In the genomic region with DNA sequence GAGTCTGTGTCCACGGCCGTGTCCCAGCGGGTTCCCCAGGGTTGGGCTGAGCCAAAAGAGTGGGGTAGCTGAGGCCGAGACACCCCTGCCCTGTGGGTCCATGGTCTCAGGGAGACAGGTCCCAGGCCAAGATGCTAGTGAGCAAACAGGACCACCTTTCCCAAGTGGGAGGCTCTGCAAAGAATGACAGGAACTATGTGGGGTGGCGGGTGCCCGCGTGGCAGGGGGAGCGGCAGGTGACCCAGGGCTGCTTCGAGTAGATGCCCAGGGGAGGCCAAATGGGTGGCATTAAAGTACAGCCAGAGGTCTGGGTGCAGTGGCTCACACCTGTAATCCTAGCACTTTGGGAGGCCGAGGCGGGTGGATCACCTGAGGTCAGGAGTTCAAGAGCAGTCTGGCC, we compare ENCODE assay signal across 25 cellular contexts. TPM values are rescaled to one million over a fixed set of nuclear protein-coding genes. Genes with fewer than 3 reads are reported as not detected.
DNase-seq lines count a peak whose midpoint lies in the region; ATAC-seq, FAIRE-seq and TF ChIP-seq lines count a peak whose summit lies in the region.
"Had no signal": no experiment of that assay in that cellular context is flagged by ENCODE, and none has a peak within 500 bp of the region (broad histone marks: within the 10 kb centered on the region; RNA-seq: fewer than 3 reads in every experiment).

No MANE protein-coding gene starts in this region.

- no peak overlapping the region for H4K5ac ChIP-seq in H1 (ENCODE audit: insufficient read length, low read depth, low read length)

- no TSS peak for BruUV-seq in HepG2 (replicated peaks; lab: Mats Ljungman, UMichigan)

- no peak overlapping the region for H3K23ac ChIP-seq in H1 (ENCODE audit: insufficient read length)
- H3K23ac ChIP-seq in mesenchymal stem cell (ENCODE audit: low read length in 2 of 2), result no peak overlapping the region

- H3K4me2 ChIP-seq in HepG2 (ENCODE audit: low read depth, low read length), result no peak overlapping the region
- H3K4me2 ChIP-seq in H1 (ENCODE audit: insufficient read depth in 1 of 2, low read depth in 2 of 2, low read length in 2 of 2), result no peak overlapping the region
- no peak overlapping the region for H3K4me2 ChIP-seq in mesenchymal stem cell (ENCODE audit: low read length, poor library complexity, severe bottlenecking)
- H3K4me2 ChIP-seq: A549 had no signal

- intact Hi-C loops in HepG2 (cut with micrococcal nuclease; ENCODE audit: unreplicated experiment), result loop anchor here (5.0 kb wide), 1 partner anchor 43 kb away; no protein-coding TSS in a partner anchor
- intact Hi-C loops in right lobe of liver (cut with DNase I), result no loop called here

- H2BK120ac ChIP-seq in H1 (replicated peaks; ENCODE audit: low read depth, low read length) (no peak overlapping the region), mesenchymal stem cell (ENCODE audit: low read depth, low read length) (no peak overlapping the region)

- no peaks in the 10 kb centered on the region for H3K23me2 ChIP-seq in H1 (ENCODE audit: low read depth, low read length)

- H3K4ac ChIP-seq in H1 (replicated peaks; ENCODE audit: insufficient read length, low read depth, low read length), result no peak overlapping the region
- no peak overlapping the region for H3K4ac ChIP-seq in mesenchymal stem cell (ENCODE audit: low read depth in 1 of 2, low read length in 2 of 2)

- DNase-seq in HepG2 (ENCODE audit: low spot score) (no peak), right lobe of liver (no peak), H1 (ENCODE audit: low read depth in 1 of 2, low spot score in 2 of 2) (no peak), mesenchymal stem cell (no peak), superior temporal gyrus (ENCODE audit: extremely low spot score) (no peak), endodermal cell (no peak)
- DNase-seq: 8988T; ACHN; AML-193; BE2C; C1 segment of cervical spinal cord; Calu3; CD4-positive, alpha-beta memory T cell; COR-L47; DMS53; DMS79 treated with DMSO at 0.1 percent for 48 hours; GF-D8; GOT3; H7; HCEC 1CT had no signal

- H3K27ac ChIP-seq in HepG2 (ENCODE audit: extremely low read length, insufficient read depth, low read length) (no peak overlapping the region), right lobe of liver (no peak overlapping the region), H1 (ENCODE audit: low read depth, low read length) (no peak overlapping the region), mesenchymal stem cell (ENCODE audit: low read length, poor library complexity, severe bottlenecking) (no peak overlapping the region), endodermal cell (ENCODE audit: low read depth, low read length) (no peak overlapping the region)
- H3K27ac ChIP-seq: A549 had no signal

- H3K56ac ChIP-seq in H1 (replicated peaks; ENCODE audit: insufficient read length, low read depth, low read length), result no peak overlapping the region

- H3K9ac ChIP-seq in HepG2 (ENCODE audit: insufficient read depth, low read depth, low read length) (no peak overlapping the region), H1 (replicated peaks in 1 of 4; ENCODE audit: extremely low read depth in 1 of 4, low read depth in 3 of 4, low read length in 3 of 4) (no peak overlapping the region), mesenchymal stem cell (ENCODE audit: low read length) (no peak overlapping the region), endodermal cell (ENCODE audit: extremely low read depth, low read length, poor library complexity, severe bottlenecking) (no peak overlapping the region)

- no peak for TF ChIP-seq RAD21 in HepG2 (CRISPR knock-in tag; IDR thresholded peaks at IDR 0.05)
- TF ChIP-seq RAD21 in H1 (IDR thresholded peaks at IDR 0.05 in 1 of 2, conservative IDR thresholded peaks at IDR 0.05 in 1 of 2; ENCODE audit: low read depth in 2 of 2, low read length in 2 of 2), result no peak

- H2AK5ac ChIP-seq in H1 (ENCODE audit: low read depth, low read length) (no peak overlapping the region), mesenchymal stem cell (ENCODE audit: low read length, severe bottlenecking) (no peak overlapping the region)

- H3K18ac ChIP-seq in H1 (ENCODE audit: extremely low read depth, low read length) (no peak overlapping the region), mesenchymal stem cell (ENCODE audit: low read depth in 1 of 2, low read length in 2 of 2) (no peak overlapping the region)

- H2BK12ac ChIP-seq in H1 (ENCODE audit: low read depth, low read length) (no peak overlapping the region), mesenchymal stem cell (ENCODE audit: low read length in 2 of 2) (no peak overlapping the region)

- no peak overlapping the region for H3K14ac ChIP-seq in H1 (ENCODE audit: insufficient read length)
- no peak overlapping the region for H3K14ac ChIP-seq in mesenchymal stem cell (ENCODE audit: low read length in 2 of 2)

- in situ Hi-C loops in HepG2 (cut with HindIII; ENCODE audit: extremely low pct_ligation_motif_present, low pct_unique_long_range_greater_than_20kb), result loop anchor here (10.0 kb wide), 1 partner anchor 85 kb away; no protein-coding TSS in a partner anchor

- no peak overlapping the region for H2BK15ac ChIP-seq in H1 (ENCODE audit: low read length)
- H2BK15ac ChIP-seq in mesenchymal stem cell (ENCODE audit: low read depth, poor library complexity, severe bottlenecking), result no peak overlapping the region

- no peaks in the 10 kb centered on the region; the same call in 1 of the 2 replicates for H3K4me1 ChIP-seq in HepG2 (ENCODE audit: insufficient read depth, low read length)
- no peaks in the 10 kb centered on the region for H3K4me1 ChIP-seq in right lobe of liver
- peaks cover under 1 to 18% (median 10%) of the 10 kb centered on the region in 4 experiments for H3K4me1 ChIP-seq in H1 (replicated peaks in 1 of 4; ENCODE audit: control insufficient read depth in 3 of 4, insufficient read depth in 4 of 4, low read length in 3 of 4)
- peaks cover 46% of the 10 kb centered on the region for H3K4me1 ChIP-seq in mesenchymal stem cell (ENCODE audit: control insufficient read depth, insufficient read depth, low read depth, low read length)
- no peaks in the 10 kb centered on the region for H3K4me1 ChIP-seq in endodermal cell (ENCODE audit: control insufficient read depth, insufficient read depth, low read length)

- TF ChIP-seq EP300 in HepG2 (IDR thresholded peaks at IDR 0.05; ENCODE audit: low read depth in 2 of 2, low read length in 2 of 2), result no peak
- TF ChIP-seq EP300 in HepG2 (CRISPR knock-in tag; IDR thresholded peaks at IDR 0.05; ENCODE audit: borderline replicate concordance), result no peak
- TF ChIP-seq EP300 in H1 (IDR thresholded peaks at IDR 0.05; ENCODE audit: borderline replicate concordance in 1 of 2, low read depth in 2 of 2, low read length in 2 of 2), result no peak

- H3K4me3 Mint-ChIP-seq in endodermal cell, result no peak overlapping the region
- H3K4me3 Mint-ChIP-seq: CD4-positive, alpha-beta memory T cell had no signal

- H4K91ac ChIP-seq in H1 (replicated peaks; ENCODE audit: insufficient read length, low read length), result no peak overlapping the region
- H4K91ac ChIP-seq in mesenchymal stem cell (ENCODE audit: low read length), result no peak overlapping the region

- ATAC-seq in HepG2, result no peak
- ATAC-seq in right lobe of liver, result no peak
- ATAC-seq in GM18517 (IDR thresholded peaks at IDR 0.05; ENCODE audit: unreplicated experiment), result no peak
- ATAC-seq: A549 had no signal

- H4K20me1 ChIP-seq in HepG2 (ENCODE audit: insufficient read depth, low read length) (peaks cover 17% of the 10 kb centered on the region; the same call in 1 of the 2 replicates), H1 (replicated peaks in 1 of 2; ENCODE audit: control insufficient read depth in 1 of 2, insufficient read depth in 2 of 2, low read length in 2 of 2) (peaks cover 7 to 29% of the 10 kb centered on the region in 2 experiments)

- peaks cover 20 to 24% of the 10 kb centered on the region in 2 experiments; a peak in 4 of 5 replicates for H3K36me3 ChIP-seq in HepG2 (replicated peaks in 1 of 2; ENCODE audit: control insufficient read depth in 1 of 2, insufficient read depth in 2 of 2, low read length in 2 of 2)
- no peaks in the 10 kb centered on the region for H3K36me3 ChIP-seq in right lobe of liver
- peaks cover 2 to 37% (median 19%) of the 10 kb centered on the region in 4 experiments for H3K36me3 ChIP-seq in H1 (ENCODE audit: control insufficient read depth in 2 of 4, insufficient read depth in 4 of 4, low read length in 3 of 4)
- H3K36me3 ChIP-seq in mesenchymal stem cell (ENCODE audit: control insufficient read depth in 1 of 2, insufficient read depth in 2 of 2, low read depth in 1 of 2, low read length in 2 of 2), result peaks cover 53 to 95% of the 10 kb centered on the region in 2 experiments
- H3K36me3 ChIP-seq in endodermal cell (ENCODE audit: control insufficient read depth, insufficient read depth, low read length), result peaks cover 24% of the 10 kb centered on the region

- peaks cover 4% of the 10 kb centered on the region; the same call in 1 of the 2 replicates for H3K79me1 ChIP-seq in H1 (ENCODE audit: low read depth, low read length)
- peaks cover 21% of the 10 kb centered on the region for H3K79me1 ChIP-seq in mesenchymal stem cell (replicated peaks; ENCODE audit: low read length, poor library complexity, severe bottlenecking)

- no peak for TF ChIP-seq POLR2A in HepG2 (IDR thresholded peaks at IDR 0.05; ENCODE audit: insufficient read depth in 1 of 2, low read depth in 2 of 2, low read length in 2 of 2)
- TF ChIP-seq POLR2A in right lobe of liver (IDR thresholded peaks at IDR 0.05), result no peak
- TF ChIP-seq POLR2A in H1 (IDR thresholded peaks at IDR 0.05; ENCODE audit: control extremely low read depth in 1 of 2, low read depth in 2 of 2, low read length in 2 of 2), result no peak

- H2BK20ac ChIP-seq in H1 (ENCODE audit: low read length), result no peak overlapping the region

- CTCF ChIA-PET in HepG2 (lab: Yijun Ruan, JAX; ENCODE audit: low intra/inter-chr PET ratio, low total read pairs), result no interaction called here
- CTCF ChIA-PET in H1 (lab: Charles Lee; ENCODE audit: partially characterized antibody), result interaction anchor here (1.2 to 3.8 kb wide), 8 partner anchors 10 to 198 kb away, joined by 3 to 26 read pairs (median 6); a partner anchor contains a TSS

- H2AFZ ChIP-seq in HepG2 (ENCODE audit: low read length), result no peak overlapping the region
- H2AFZ ChIP-seq in H1 (ENCODE audit: low read length), result no peak overlapping the region
- H2AFZ ChIP-seq in mesenchymal stem cell (ENCODE audit: low read depth, low read length), result no peak overlapping the region

- no peak overlapping the region for H4K8ac ChIP-seq in H1 (ENCODE audit: extremely low read depth, insufficient read depth, low read length)
- H4K8ac ChIP-seq in mesenchymal stem cell (ENCODE audit: low read length), result peak overlapping the region; percentile 28

- H3K27ac Mint-ChIP-seq in endodermal cell, result no peak overlapping the region

- FAIRE-seq in HepG2 (lab: Jason Lieb, UNC), result no peak
- FAIRE-seq in H1 (lab: Jason Lieb, UNC), result no peak
- FAIRE-seq: A549, GM12891, GM18507 had no signal

- no peaks in the 10 kb centered on the region for H3K79me2 ChIP-seq in HepG2 (ENCODE audit: insufficient read depth, low read length)
- H3K79me2 ChIP-seq in H1 (ENCODE audit: control insufficient read depth in 1 of 2, insufficient read depth in 2 of 2, low read length in 2 of 2), result peaks cover 0 to 2% of the 10 kb centered on the region in 2 experiments; a peak in 1 of 4 replicates

- H3K9me3 Mint-ChIP-seq in endodermal cell, result no peaks in the 10 kb centered on the region
- H3K9me3 Mint-ChIP-seq: CD4-positive, alpha-beta memory T cell had no signal

- POLR2A ChIA-PET in HepG2 (lab: Yijun Ruan, JAX) (no interaction called here), H1 (lab: Charles Lee; ENCODE audit: partially characterized antibody) (interaction anchor here (0.7 to 1.9 kb wide), 8 partner anchors 9 to 64 kb away, joined by 3 to 9 read pairs (median 3); no protein-coding TSS in a partner anchor)

- H2BK5ac ChIP-seq in H1 (ENCODE audit: low read depth, low read length), result peak overlapping the region; percentile 12; the same call in 1 of the 2 replicates
- no peak overlapping the region for H2BK5ac ChIP-seq in mesenchymal stem cell (ENCODE audit: low read depth, low read length, poor library complexity, severe bottlenecking)

- H3K27me3 ChIP-seq in HepG2 (ENCODE audit: control insufficient read depth in 1 of 2, insufficient read depth in 2 of 2, low read length in 2 of 2) (no peaks in the 10 kb centered on the region), right lobe of liver (no peaks in the 10 kb centered on the region), H1 (replicated peaks in 1 of 4; ENCODE audit: control insufficient read depth in 3 of 4, extremely low read depth in 1 of 4, insufficient read depth in 3 of 4, low read length in 3 of 4) (no peaks in the 10 kb centered on the region), mesenchymal stem cell (ENCODE audit: control insufficient read depth in 1 of 2, insufficient read depth in 1 of 2, low read length in 2 of 2) (no peaks in the 10 kb centered on the region), endodermal cell (ENCODE audit: control insufficient read depth, insufficient read depth, low read length, poor library complexity, severe bottlenecking) (no peaks in the 10 kb centered on the region)
- H3K27me3 ChIP-seq: BE2C had no signal

- H3K4me3 ChIP-seq in HepG2 (replicated peaks in 1 of 3; ENCODE audit: insufficient read depth in 1 of 3, low read depth in 2 of 3, low read length in 3 of 3) (no peak overlapping the region), right lobe of liver (no peak overlapping the region), H1 (ENCODE audit: extremely low read depth in 1 of 4, insufficient read depth in 2 of 4, low read depth in 3 of 4, low read length in 4 of 4) (no peak overlapping the region), mesenchymal stem cell (ENCODE audit: insufficient read depth in 1 of 2, low read depth in 1 of 2, low read length in 2 of 2) (no peak overlapping the region), endodermal cell (ENCODE audit: low read length) (no peak overlapping the region)
- H3K4me3 ChIP-seq: A549 had no signal

- peaks cover 25% of the 10 kb centered on the region for H3K36me3 Mint-ChIP-seq in endodermal cell (ENCODE audit: low read depth)

- H3K9me3 ChIP-seq in HepG2 (ENCODE audit: low read length), result no peaks in the 10 kb centered on the region
- no peaks in the 10 kb centered on the region for H3K9me3 ChIP-seq in right lobe of liver
- no peaks in the 10 kb centered on the region for H3K9me3 ChIP-seq in H1 (ENCODE audit: insufficient read depth in 2 of 2, low read depth in 1 of 2, low read length in 1 of 2)
- H3K9me3 ChIP-seq in mesenchymal stem cell (ENCODE audit: control insufficient read depth, low read length), result no peaks in the 10 kb centered on the region
- no peaks in the 10 kb centered on the region for H3K9me3 ChIP-seq in endodermal cell (ENCODE audit: control insufficient read depth, low read length)
- H3K9me3 ChIP-seq: A549, BE2C had no signal

- peaks cover 7% of the 10 kb centered on the region for H3K4me1 Mint-ChIP-seq in endodermal cell

- no peak for TF ChIP-seq CTCF in HepG2 (CRISPR knock-in tag; IDR thresholded peaks at IDR 0.05)
- no peak for TF ChIP-seq CTCF in right lobe of liver (IDR thresholded peaks at IDR 0.05)
- TF ChIP-seq CTCF in H1 (IDR thresholded peaks at IDR 0.05; ENCODE audit: control extremely low read depth in 1 of 3, insufficient read depth in 1 of 3, low read depth in 1 of 3, low read length in 3 of 3), result no peak
- no peak for TF ChIP-seq CTCF in endodermal cell (conservative IDR thresholded peaks at IDR 0.05)

- no peaks in the 10 kb centered on the region for H3K27me3 Mint-ChIP-seq in endodermal cell (ENCODE audit: insufficient read depth)
- H3K27me3 Mint-ChIP-seq: CD4-positive, alpha-beta memory T cell had no signal

- WGBS in HepG2 (ENCODE audit: low lambda C conversion rate), result 94% methylated on average over 11 of the region's 11 CpGs
- WGBS in right lobe of liver (ENCODE audit: insufficient coverage, low coverage, low lambda C conversion rate, missing lambda C conversion rate), result no CpG with 5 or more reads among the region's 11 CpGs
- 95% methylated on average over 11 of the region's 11 CpGs; no CpG with 5 or more reads in 1 of the 2 experiments for WGBS in H1 (ENCODE audit: extremely low coverage in 1 of 2, insufficient coverage in 1 of 2, insufficient read length in 1 of 2, insufficient replicate concordance in 2 of 2, low coverage in 1 of 2, low lambda C conversion rate in 2 of 2, missing lambda C conversion rate in 1 of 2), 2 experiments
- over 99% methylated on average over 11 of the region's 11 CpGs for WGBS in mesenchymal stem cell
- 91 to 96% methylated on average over 11 of the region's 11 CpGs for WGBS in endodermal cell (ENCODE audit: insufficient coverage in 1 of 2, insufficient read length in 1 of 2), 2 experiments

RNA-seq across cellular contexts. Expression of a gene that starts 18.2 kb away (rescaled TPM):
- 21.5 and 26.3 TPM in 2 replicates for total RNA-seq in HepG2 (2016; rRNA removed; fragmentation: Illumina TruSeq; extraction: Trizol)
- 11.5 and 11.7 TPM in 2 replicates for total RNA-seq in HepG2 (2016; cell fraction: cytosol; rRNA removed; fragmentation: Illumina TruSeq; extraction: Trizol; ENCODE audit: low read depth)
- total RNA-seq in HepG2 (2016; cell fraction: insoluble cytoplasmic fraction; rRNA removed; fragmentation: Illumina TruSeq; extraction: Trizol), result 19.4 and 28.8 TPM in 2 replicates
- total RNA-seq in HepG2 (2016; cell fraction: membrane; rRNA removed; fragmentation: Illumina TruSeq; extraction: Trizol), result 34.4 and 35.6 TPM in 2 replicates
- total RNA-seq in HepG2 (2016; cell fraction: nucleus; rRNA removed; fragmentation: Illumina TruSeq; extraction: Trizol), result 37.1 and 45.0 TPM in 2 replicates
- polyA plus RNA-seq in HepG2 (2011; rRNA removed), result 50.0 and 80.3 TPM in 2 replicates
- polyA plus RNA-seq in HepG2 (2011; cell fraction: cytosol; rRNA removed), result 48.3 and 72.3 TPM in 2 replicates
- 227 and 315 TPM in 2 replicates for polyA plus RNA-seq in HepG2 (2011; cell fraction: nucleus; rRNA removed)
- polyA plus RNA-seq in HepG2 (2012), result 90.1 and 104 TPM in 2 replicates
- polyA plus RNA-seq in HepG2 (2016; cell fraction: cytosol; fragmentation: Illumina TruSeq; extraction: Trizol; ENCODE audit: low read depth), result 11.1 and 11.5 TPM in 2 replicates
- 52.7 and 63.6 TPM in 2 replicates for polyA plus RNA-seq in HepG2 (2016; cell fraction: insoluble cytoplasmic fraction; fragmentation: Illumina TruSeq; extraction: Trizol; ENCODE audit: low read depth)
- polyA plus RNA-seq in HepG2 (2016; cell fraction: membrane; fragmentation: Illumina TruSeq; extraction: Trizol; ENCODE audit: low read depth), result 49.3 and 52.2 TPM in 2 replicates
- 138 and 141 TPM in 2 replicates for polyA plus RNA-seq in HepG2 (2016; cell fraction: nucleus; fragmentation: Illumina TruSeq; extraction: Trizol; ENCODE audit: insufficient read depth, low read depth)
- polyA minus RNA-seq in HepG2 (2011; rRNA and poly(A)+ RNA removed; ENCODE audit: low replicate concordance), result 4.5 and 192 TPM in 2 replicates
- polyA minus RNA-seq in HepG2 (2011; cell fraction: cytosol; rRNA and poly(A)+ RNA removed), result 91.4 and 94.8 TPM in 2 replicates
- polyA minus RNA-seq in HepG2 (2011; cell fraction: nucleus; rRNA and poly(A)+ RNA removed), result 41.0 and 47.5 TPM in 2 replicates
- total RNA-seq in right lobe of liver, result 10 to 100 TPM; 10.3 to 59.3 (median 37.6) TPM
- total RNA-seq in H1 (2021; fragmentation: NEBNext Ultra II Directional; extraction: Animal tissue kit (Norgen Biotek cat#: 25700)), result 169 and 172 TPM in 2 replicates
- 66.2 and 122 TPM in 2 replicates for polyA plus RNA-seq in H1 (2011; rRNA removed)
- 46.4 TPM for polyA plus RNA-seq in H1 (2011; cell fraction: cytosol; rRNA removed)
- 147 TPM for polyA plus RNA-seq in H1 (2011; cell fraction: nucleus; rRNA removed)
- polyA plus RNA-seq in H1 (2012, experiment 1 of 2), result 68.1 to 127 TPM (median 115 TPM) in 4 replicates
- polyA plus RNA-seq in H1 (2012, experiment 2 of 2), result 102 TPM
- polyA plus RNA-seq in H1 (2013, experiment 1 of 2), result 175 TPM
- polyA plus RNA-seq in H1 (2013, experiment 2 of 2), result 184 TPM
- 41.7 and 42.6 TPM in 2 replicates for polyA minus RNA-seq in H1 (2011; rRNA and poly(A)+ RNA removed)
- polyA minus RNA-seq in H1 (2011; cell fraction: cytosol; rRNA and poly(A)+ RNA removed), result 87.8 TPM
- 79.3 TPM for polyA minus RNA-seq in H1 (2011; cell fraction: nucleus; rRNA and poly(A)+ RNA removed)
- 198 TPM for polyA plus RNA-seq in mesenchymal stem cell (2013, experiment 1 of 2)
- 194 TPM for polyA plus RNA-seq in mesenchymal stem cell (2013, experiment 2 of 2)
- 100 to 1,000 TPM; 145 to 152 TPM for total RNA-seq in endodermal cell
- polyA plus RNA-seq in endodermal cell (2013, experiment 1 of 2), result 164 TPM
- 151 TPM for polyA plus RNA-seq in endodermal cell (2013, experiment 2 of 2)

RNA-seq across cellular contexts. Expression of a gene that starts 38.0 kb away (rescaled TPM):
- not detected in 2 replicates for total RNA-seq in HepG2 (2016; rRNA removed; fragmentation: Illumina TruSeq; extraction: Trizol)
- total RNA-seq in HepG2 (2016; cell fraction: cytosol; rRNA removed; fragmentation: Illumina TruSeq; extraction: Trizol; ENCODE audit: low read depth), result not detected in 2 replicates
- total RNA-seq in HepG2 (2016; cell fraction: insoluble cytoplasmic fraction; rRNA removed; fragmentation: Illumina TruSeq; extraction: Trizol), result not detected in 2 replicates
- total RNA-seq in HepG2 (2016; cell fraction: membrane; rRNA removed; fragmentation: Illumina TruSeq; extraction: Trizol), result not detected in 2 replicates
- not detected in 2 replicates for total RNA-seq in HepG2 (2016; cell fraction: nucleus; rRNA removed; fragmentation: Illumina TruSeq; extraction: Trizol)
- 0.03 TPM in 1 of 2 replicates, not detected in the other for polyA plus RNA-seq in HepG2 (2011; rRNA removed)
- 0.01 and 0.04 TPM in 2 replicates for polyA plus RNA-seq in HepG2 (2011; cell fraction: cytosol; rRNA removed)
- 0.18 and 0.26 TPM in 2 replicates for polyA plus RNA-seq in HepG2 (2011; cell fraction: nucleus; rRNA removed)
- polyA plus RNA-seq in HepG2 (2012), result 0.05 and 0.07 TPM in 2 replicates
- not detected in 2 replicates for polyA plus RNA-seq in HepG2 (2016; cell fraction: cytosol; fragmentation: Illumina TruSeq; extraction: Trizol; ENCODE audit: low read depth)
- polyA plus RNA-seq in HepG2 (2016; cell fraction: insoluble cytoplasmic fraction; fragmentation: Illumina TruSeq; extraction: Trizol; ENCODE audit: low read depth), result not detected in 2 replicates
- not detected in 2 replicates for polyA plus RNA-seq in HepG2 (2016; cell fraction: membrane; fragmentation: Illumina TruSeq; extraction: Trizol; ENCODE audit: low read depth)
- not detected in 2 replicates for polyA plus RNA-seq in HepG2 (2016; cell fraction: nucleus; fragmentation: Illumina TruSeq; extraction: Trizol; ENCODE audit: insufficient read depth, low read depth)
- 0.30 and 0.84 TPM in 2 replicates for polyA minus RNA-seq in HepG2 (2011; rRNA and poly(A)+ RNA removed; ENCODE audit: low replicate concordance)
- not detected in 2 replicates for polyA minus RNA-seq in HepG2 (2011; cell fraction: cytosol; rRNA and poly(A)+ RNA removed)
- polyA minus RNA-seq in HepG2 (2011; cell fraction: nucleus; rRNA and poly(A)+ RNA removed), result 0.13 TPM in 1 of 2 replicates, not detected in the other
- 1 to 10 TPM in 4 of 6 experiments, under 1 TPM in 1, not detected in 1; 0.42 to 5.8 (median 1.4) TPM for total RNA-seq in right lobe of liver
- 0.82 and 1.4 TPM in 2 replicates for total RNA-seq in H1 (2021; fragmentation: NEBNext Ultra II Directional; extraction: Animal tissue kit (Norgen Biotek cat#: 25700))
- 0.59 and 1.1 TPM in 2 replicates for polyA plus RNA-seq in H1 (2011; rRNA removed)
- 0.58 TPM for polyA plus RNA-seq in H1 (2011; cell fraction: cytosol; rRNA removed)
- polyA plus RNA-seq in H1 (2011; cell fraction: nucleus; rRNA removed), result 1.2 TPM
- polyA plus RNA-seq in H1 (2012, experiment 1 of 2), result 0.33 to 1.3 TPM (median 0.91 TPM) in 4 replicates
- 0.16 TPM for polyA plus RNA-seq in H1 (2012, experiment 2 of 2)
- 0.65 TPM for polyA plus RNA-seq in H1 (2013, experiment 1 of 2)
- 0.63 TPM for polyA plus RNA-seq in H1 (2013, experiment 2 of 2)
- 0.82 and 0.90 TPM in 2 replicates for polyA minus RNA-seq in H1 (2011; rRNA and poly(A)+ RNA removed)
- 2.0 TPM for polyA minus RNA-seq in H1 (2011; cell fraction: cytosol; rRNA and poly(A)+ RNA removed)
- 2.9 TPM for polyA minus RNA-seq in H1 (2011; cell fraction: nucleus; rRNA and poly(A)+ RNA removed)
- polyA plus RNA-seq in mesenchymal stem cell (2013, experiment 1 of 2), result 0.06 TPM
- 0.07 TPM for polyA plus RNA-seq in mesenchymal stem cell (2013, experiment 2 of 2)
- 1 to 10 TPM in 1 of 2 donors, under 1 TPM in 1; 0.66 to 1.6 TPM for total RNA-seq in endodermal cell
- 0.07 TPM for polyA plus RNA-seq in endodermal cell (2013, experiment 1 of 2)
- not detected for polyA plus RNA-seq in endodermal cell (2013, experiment 2 of 2)
- total RNA-seq: G401 had no signal
